In genomic region chr20:51750037-51750769, GRCh38 we compare ENCODE assay signal across 9 cellular contexts. TPM values are rescaled to one million over a fixed set of nuclear protein-coding genes. Genes with fewer than 3 reads are reported as not detected.
DNase-seq lines count a peak whose midpoint lies in the region; ATAC-seq and TF ChIP-seq lines count a peak whose summit lies in the region.
"Had no signal": no experiment of that assay in that cellular context is flagged by ENCODE, and none has a peak within 500 bp of the region (broad histone marks: within the 10 kb centered on the region; RNA-seq: fewer than 3 reads in every experiment).

No MANE protein-coding gene starts in this region.

- peak overlapping the region; percentile 60 to 93 for H3K9ac ChIP-seq in liver (ENCODE audit: low read depth in 1 of 2, low read length in 2 of 2)

- H3K4me1 Mint-ChIP-seq in stimulated activated memory B cell treated with anti-CD40 and anti-IgM and Interleukin-4, amounts not matched to agents 10 μg/mL and 1 μg/mL and 100 μg/mL, for 72 hours, result no peaks in the 10 kb centered on the region
- H3K4me1 Mint-ChIP-seq: B cell had no signal

- H3K36me3 ChIP-seq in liver (ENCODE audit: control insufficient read depth in 4 of 4, insufficient read depth in 3 of 4, low read depth in 1 of 4, low read length in 3 of 4), result no peaks in the 10 kb centered on the region

- peaks cover 10% of the 10 kb centered on the region for H3K27me3 Mint-ChIP-seq in stimulated activated memory B cell treated with anti-CD40 and anti-IgM and Interleukin-4, amounts not matched to agents 10 μg/mL and 1 μg/mL and 100 μg/mL, for 72 hours

- ATAC-seq in stimulated activated memory B cell treated with anti-CD40 and anti-IgM and Interleukin-4, amounts not matched to agents 10 μg/mL and 1 μg/mL and 100 μg/mL, for 72 hours, result peak; percentile 72
- no peak for ATAC-seq in HG03135 (IDR thresholded peaks at IDR 0.05; ENCODE audit: unreplicated experiment)
- ATAC-seq in GM19351 (IDR thresholded peaks at IDR 0.05; ENCODE audit: unreplicated experiment), result no peak

- H3K36me3 Mint-ChIP-seq in stimulated activated memory B cell treated with anti-CD40 and anti-IgM and Interleukin-4, amounts not matched to agents 10 μg/mL and 1 μg/mL and 100 μg/mL, for 72 hours, result no peaks in the 10 kb centered on the region

- H3K9me3 ChIP-seq in liver (ENCODE audit: control insufficient read depth in 4 of 4, low read length in 3 of 4), result no peaks in the 10 kb centered on the region

- 38% methylated on average over 19 of the region's 19 CpGs for WGBS in liver

- DNase-seq in NCI-H1417 (lab: John Stamatoyannopoulos, UW) (peak in 2 of 3 experiments; percentile 18 to 35), NCI-H1417 treated with DMSO at 0.1 percent for 48 hours (lab: John Stamatoyannopoulos, UW) (no peak), NCI-H460 (ENCODE audit: extremely low read depth, low read depth) (peak; percentile 95), caudate nucleus (lab: John Stamatoyannopoulos, UW) (peak in 45 of 61 donors; percentile 9 to 86 (median 47))

- H3K27ac ChIP-seq in caudate nucleus (ENCODE audit: low read depth, low read length), result peak overlapping the region; percentile 77
- peak overlapping the region; percentile 93 to 100 for H3K27ac ChIP-seq in liver (ENCODE audit: low read depth in 1 of 2, low read length in 2 of 2)

- peaks cover 4 to 22% (median 8%) of the 10 kb centered on the region in 4 donors for H3K4me1 ChIP-seq in liver (ENCODE audit: control insufficient read depth in 4 of 4, insufficient read depth in 4 of 4, low read length in 3 of 4)

- no peak overlapping the region for H3K4me3 Mint-ChIP-seq in stimulated activated memory B cell treated with anti-CD40 and anti-IgM and Interleukin-4, amounts not matched to agents 10 μg/mL and 1 μg/mL and 100 μg/mL, for 72 hours
- H3K4me3 Mint-ChIP-seq: B cell had no signal

- no peaks in the 10 kb centered on the region for H3K27me3 ChIP-seq in liver (ENCODE audit: control insufficient read depth in 4 of 4, insufficient read depth in 4 of 4, low read length in 3 of 4)

- no peak for TF ChIP-seq CTCF in liver (IDR thresholded peaks at IDR 0.05; ENCODE audit: low read depth, low read length, missing input control)

- no peak overlapping the region for H3K27ac Mint-ChIP-seq in stimulated activated memory B cell treated with anti-CD40 and anti-IgM and Interleukin-4, amounts not matched to agents 10 μg/mL and 1 μg/mL and 100 μg/mL, for 72 hours
- H3K27ac Mint-ChIP-seq: B cell had no signal

- H3K9me3 Mint-ChIP-seq in stimulated activated memory B cell treated with anti-CD40 and anti-IgM and Interleukin-4, amounts not matched to agents 10 μg/mL and 1 μg/mL and 100 μg/mL, for 72 hours, result peaks cover 5% of the 10 kb centered on the region

- H3K4me3 ChIP-seq in liver (ENCODE audit: low read depth in 1 of 3, low read length in 3 of 3), result no peak overlapping the region

- peak; percentile 27 to 35 for TF ChIP-seq RAD21 in liver (IDR thresholded peaks at IDR 0.05)

TF ChIP-seq in liver, 16 proteins besides CTCF, POLR2A, EP300 and RAD21:
- TF ChIP-seq, protein P1, sequence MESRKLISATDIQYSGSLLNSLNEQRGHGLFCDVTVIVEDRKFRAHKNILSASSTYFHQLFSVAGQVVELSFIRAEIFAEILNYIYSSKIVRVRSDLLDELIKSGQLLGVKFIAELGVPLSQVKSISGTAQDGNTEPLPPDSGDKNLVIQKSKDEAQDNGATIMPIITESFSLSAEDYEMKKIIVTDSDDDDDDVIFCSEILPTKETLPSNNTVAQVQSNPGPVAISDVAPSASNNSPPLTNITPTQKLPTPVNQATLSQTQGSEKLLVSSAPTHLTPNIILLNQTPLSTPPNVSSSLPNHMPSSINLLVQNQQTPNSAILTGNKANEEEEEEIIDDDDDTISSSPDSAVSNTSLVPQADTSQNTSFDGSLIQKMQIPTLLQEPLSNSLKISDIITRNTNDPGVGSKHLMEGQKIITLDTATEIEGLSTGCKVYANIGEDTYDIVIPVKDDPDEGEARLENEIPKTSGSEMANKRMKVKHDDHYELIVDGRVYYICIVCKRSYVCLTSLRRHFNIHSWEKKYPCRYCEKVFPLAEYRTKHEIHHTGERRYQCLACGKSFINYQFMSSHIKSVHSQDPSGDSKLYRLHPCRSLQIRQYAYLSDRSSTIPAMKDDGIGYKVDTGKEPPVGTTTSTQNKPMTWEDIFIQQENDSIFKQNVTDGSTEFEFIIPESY (IDR thresholded peaks at IDR 0.05), result peak; percentile 74
- TF ChIP-seq, protein P2, sequence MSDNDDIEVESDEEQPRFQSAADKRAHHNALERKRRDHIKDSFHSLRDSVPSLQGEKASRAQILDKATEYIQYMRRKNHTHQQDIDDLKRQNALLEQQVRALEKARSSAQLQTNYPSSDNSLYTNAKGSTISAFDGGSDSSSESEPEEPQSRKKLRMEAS (IDR thresholded peaks at IDR 0.05), result peak; percentile 94
- TF ChIP-seq TAF1 (conservative IDR thresholded peaks at IDR 0.05) (peak; percentile 37), FOXA2 (IDR thresholded peaks at IDR 0.05) (peak; percentile 94), SP1 (IDR thresholded peaks at IDR 0.05) (peak; percentile 96), RXRA (IDR thresholded peaks at IDR 0.05) (peak; percentile 92 to 97), JUND (IDR thresholded peaks at IDR 0.05) (peak; percentile 100), GABPA (IDR thresholded peaks at IDR 0.05 in 1 of 2, conservative IDR thresholded peaks at IDR 0.05 in 1 of 2) (no peak), ATF3 (IDR thresholded peaks at IDR 0.05) (peak; percentile 99), HNF4A (conservative IDR thresholded peaks at IDR 0.05) (peak; percentile 72 to 86), NR2F2 (IDR thresholded peaks at IDR 0.05) (peak; percentile 21), HNF4G (IDR thresholded peaks at IDR 0.05) (peak; percentile 40), FOXA1 (IDR thresholded peaks at IDR 0.05) (peak; percentile 95), EGR1 (IDR thresholded peaks at IDR 0.05; ENCODE audit: low read depth in 2 of 2) (peak; percentile 69 to 93), YY1 (IDR thresholded peaks at IDR 0.05) (peak; percentile 86)
- TF ChIP-seq, protein P3, sequence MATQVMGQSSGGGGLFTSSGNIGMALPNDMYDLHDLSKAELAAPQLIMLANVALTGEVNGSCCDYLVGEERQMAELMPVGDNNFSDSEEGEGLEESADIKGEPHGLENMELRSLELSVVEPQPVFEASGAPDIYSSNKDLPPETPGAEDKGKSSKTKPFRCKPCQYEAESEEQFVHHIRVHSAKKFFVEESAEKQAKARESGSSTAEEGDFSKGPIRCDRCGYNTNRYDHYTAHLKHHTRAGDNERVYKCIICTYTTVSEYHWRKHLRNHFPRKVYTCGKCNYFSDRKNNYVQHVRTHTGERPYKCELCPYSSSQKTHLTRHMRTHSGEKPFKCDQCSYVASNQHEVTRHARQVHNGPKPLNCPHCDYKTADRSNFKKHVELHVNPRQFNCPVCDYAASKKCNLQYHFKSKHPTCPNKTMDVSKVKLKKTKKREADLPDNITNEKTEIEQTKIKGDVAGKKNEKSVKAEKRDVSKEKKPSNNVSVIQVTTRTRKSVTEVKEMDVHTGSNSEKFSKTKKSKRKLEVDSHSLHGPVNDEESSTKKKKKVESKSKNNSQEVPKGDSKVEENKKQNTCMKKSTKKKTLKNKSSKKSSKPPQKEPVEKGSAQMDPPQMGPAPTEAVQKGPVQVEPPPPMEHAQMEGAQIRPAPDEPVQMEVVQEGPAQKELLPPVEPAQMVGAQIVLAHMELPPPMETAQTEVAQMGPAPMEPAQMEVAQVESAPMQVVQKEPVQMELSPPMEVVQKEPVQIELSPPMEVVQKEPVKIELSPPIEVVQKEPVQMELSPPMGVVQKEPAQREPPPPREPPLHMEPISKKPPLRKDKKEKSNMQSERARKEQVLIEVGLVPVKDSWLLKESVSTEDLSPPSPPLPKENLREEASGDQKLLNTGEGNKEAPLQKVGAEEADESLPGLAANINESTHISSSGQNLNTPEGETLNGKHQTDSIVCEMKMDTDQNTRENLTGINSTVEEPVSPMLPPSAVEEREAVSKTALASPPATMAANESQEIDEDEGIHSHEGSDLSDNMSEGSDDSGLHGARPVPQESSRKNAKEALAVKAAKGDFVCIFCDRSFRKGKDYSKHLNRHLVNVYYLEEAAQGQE (IDR thresholded peaks at IDR 0.05), result peak; percentile 85

RNA-seq across cellular contexts. Expression of gene ATP9A, which starts 18.0 kb away (rescaled TPM):
- total RNA-seq in NCI-H460 (2014; rRNA removed; shearing (Covaris generic)), result 28.7 and 31.8 TPM in 2 replicates
- 11.1 and 14.1 TPM in 2 replicates for polyA plus RNA-seq in NCI-H460 (2014; cell fraction: nucleus; rRNA removed)
- 10 to 100 TPM; 14.7 to 16.7 TPM for total RNA-seq in liver
- polyA plus RNA-seq in liver, result 1 to 10 TPM; 2.4 to 5.1 TPM

RNA-seq across cellular contexts. Expression of gene SALL4, which starts 52.1 kb away (rescaled TPM):
- 1.6 and 2.3 TPM in 2 replicates for total RNA-seq in NCI-H460 (2014; rRNA removed; shearing (Covaris generic))
- 4.1 and 6.1 TPM in 2 replicates for polyA plus RNA-seq in NCI-H460 (2014; cell fraction: nucleus; rRNA removed)
- total RNA-seq in liver, result 1 to 10 TPM; 2.0 to 3.6 TPM
- under 1 TPM; 0.16 to 0.71 TPM for polyA plus RNA-seq in liver
- total RNA-seq: B cell had no signal
